In the genomic region with DNA sequence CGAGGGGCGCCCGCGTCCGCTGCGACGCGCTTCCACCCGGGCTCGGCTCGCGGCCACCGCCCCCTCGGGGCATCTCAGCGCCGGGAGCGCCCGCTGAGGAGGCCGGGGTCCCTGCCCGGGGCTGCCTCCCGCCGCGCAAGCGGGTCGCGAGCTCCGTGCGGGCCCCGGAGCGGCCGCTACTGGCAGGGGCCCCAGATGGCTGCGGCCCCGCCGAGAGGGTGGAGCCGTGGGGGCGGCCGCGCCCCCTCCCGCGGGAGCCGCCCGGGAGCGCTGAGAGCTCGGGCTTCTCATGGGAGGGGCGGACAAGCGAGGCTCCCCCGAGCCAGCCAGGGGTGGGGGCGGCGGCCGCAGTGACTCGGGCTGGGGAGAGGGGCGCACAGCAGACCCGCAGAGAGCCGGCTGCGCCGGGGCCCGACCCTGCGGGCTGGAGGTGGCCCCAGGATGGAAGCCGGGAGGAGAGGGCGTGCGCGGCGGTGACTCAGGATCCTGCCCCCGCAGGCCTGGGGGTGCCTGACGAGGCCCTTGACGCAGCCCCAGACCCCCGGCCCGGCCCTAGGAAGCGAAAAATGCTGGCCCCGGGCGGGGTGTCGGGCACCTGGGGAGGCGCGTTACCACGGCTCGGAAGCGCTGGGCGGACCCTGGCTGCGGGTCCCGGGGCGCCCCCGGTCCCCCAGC, we compare ENCODE assay signal across 1 cellular context.
TF ChIP-seq lines count a peak whose summit lies in the region.

No MANE protein-coding gene starts in this region.

TF ChIP-seq in GM12878, 131 proteins besides CTCF, POLR2A, EP300 and RAD21:
- 0 out of 4 replicates have a peak, but pooled peaks of 1 of the 2 experiments have one; percentile 15 for TF ChIP-seq BHLHE40 (IDR thresholded peaks at IDR 0.05; ENCODE audit: borderline replicate concordance in 1 of 2, low read depth in 2 of 2, low read length in 1 of 2)
- TF ChIP-seq BACH1 (IDR thresholded peaks at IDR 0.05; ENCODE audit: borderline replicate concordance) = peak; percentile 39; the same call in 1 of the 2 replicates
- TF ChIP-seq, protein P1, sequence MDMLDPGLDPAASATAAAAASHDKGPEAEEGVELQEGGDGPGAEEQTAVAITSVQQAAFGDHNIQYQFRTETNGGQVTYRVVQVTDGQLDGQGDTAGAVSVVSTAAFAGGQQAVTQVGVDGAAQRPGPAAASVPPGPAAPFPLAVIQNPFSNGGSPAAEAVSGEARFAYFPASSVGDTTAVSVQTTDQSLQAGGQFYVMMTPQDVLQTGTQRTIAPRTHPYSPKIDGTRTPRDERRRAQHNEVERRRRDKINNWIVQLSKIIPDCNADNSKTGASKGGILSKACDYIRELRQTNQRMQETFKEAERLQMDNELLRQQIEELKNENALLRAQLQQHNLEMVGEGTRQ (IDR thresholded peaks at IDR 0.05; ENCODE audit: borderline replicate concordance, low read depth, low read length) = no peak
- TF ChIP-seq, protein P2, sequence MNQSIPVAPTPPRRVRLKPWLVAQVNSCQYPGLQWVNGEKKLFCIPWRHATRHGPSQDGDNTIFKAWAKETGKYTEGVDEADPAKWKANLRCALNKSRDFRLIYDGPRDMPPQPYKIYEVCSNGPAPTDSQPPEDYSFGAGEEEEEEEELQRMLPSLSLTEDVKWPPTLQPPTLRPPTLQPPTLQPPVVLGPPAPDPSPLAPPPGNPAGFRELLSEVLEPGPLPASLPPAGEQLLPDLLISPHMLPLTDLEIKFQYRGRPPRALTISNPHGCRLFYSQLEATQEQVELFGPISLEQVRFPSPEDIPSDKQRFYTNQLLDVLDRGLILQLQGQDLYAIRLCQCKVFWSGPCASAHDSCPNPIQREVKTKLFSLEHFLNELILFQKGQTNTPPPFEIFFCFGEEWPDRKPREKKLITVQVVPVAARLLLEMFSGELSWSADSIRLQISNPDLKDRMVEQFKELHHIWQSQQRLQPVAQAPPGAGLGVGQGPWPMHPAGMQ (IDR thresholded peaks at IDR 0.05; ENCODE audit: borderline replicate concordance) = no peak
- TF ChIP-seq SRF (IDR thresholded peaks at IDR 0.05; ENCODE audit: low read depth in 2 of 2, low read length in 2 of 2) = no peak
- no peak for TF ChIP-seq YY1 (IDR thresholded peaks at IDR 0.05; ENCODE audit: low read depth, low read length)
- peak; percentile 60 for TF ChIP-seq DPF2 (IDR thresholded peaks at IDR 0.05)
- peak; percentile 87 for TF ChIP-seq LARP7 (IDR thresholded peaks at IDR 0.05)
- TF ChIP-seq TBL1XR1 (IDR thresholded peaks at IDR 0.05; ENCODE audit: low read depth, low read length) = no peak
- peak; percentile 79 for TF ChIP-seq NR2F1 (conservative IDR thresholded peaks at IDR 0.05)
- peak; percentile 82 for TF ChIP-seq GATAD2B (conservative IDR thresholded peaks at IDR 0.05; ENCODE audit: low read depth)
- TF ChIP-seq, protein P3, sequence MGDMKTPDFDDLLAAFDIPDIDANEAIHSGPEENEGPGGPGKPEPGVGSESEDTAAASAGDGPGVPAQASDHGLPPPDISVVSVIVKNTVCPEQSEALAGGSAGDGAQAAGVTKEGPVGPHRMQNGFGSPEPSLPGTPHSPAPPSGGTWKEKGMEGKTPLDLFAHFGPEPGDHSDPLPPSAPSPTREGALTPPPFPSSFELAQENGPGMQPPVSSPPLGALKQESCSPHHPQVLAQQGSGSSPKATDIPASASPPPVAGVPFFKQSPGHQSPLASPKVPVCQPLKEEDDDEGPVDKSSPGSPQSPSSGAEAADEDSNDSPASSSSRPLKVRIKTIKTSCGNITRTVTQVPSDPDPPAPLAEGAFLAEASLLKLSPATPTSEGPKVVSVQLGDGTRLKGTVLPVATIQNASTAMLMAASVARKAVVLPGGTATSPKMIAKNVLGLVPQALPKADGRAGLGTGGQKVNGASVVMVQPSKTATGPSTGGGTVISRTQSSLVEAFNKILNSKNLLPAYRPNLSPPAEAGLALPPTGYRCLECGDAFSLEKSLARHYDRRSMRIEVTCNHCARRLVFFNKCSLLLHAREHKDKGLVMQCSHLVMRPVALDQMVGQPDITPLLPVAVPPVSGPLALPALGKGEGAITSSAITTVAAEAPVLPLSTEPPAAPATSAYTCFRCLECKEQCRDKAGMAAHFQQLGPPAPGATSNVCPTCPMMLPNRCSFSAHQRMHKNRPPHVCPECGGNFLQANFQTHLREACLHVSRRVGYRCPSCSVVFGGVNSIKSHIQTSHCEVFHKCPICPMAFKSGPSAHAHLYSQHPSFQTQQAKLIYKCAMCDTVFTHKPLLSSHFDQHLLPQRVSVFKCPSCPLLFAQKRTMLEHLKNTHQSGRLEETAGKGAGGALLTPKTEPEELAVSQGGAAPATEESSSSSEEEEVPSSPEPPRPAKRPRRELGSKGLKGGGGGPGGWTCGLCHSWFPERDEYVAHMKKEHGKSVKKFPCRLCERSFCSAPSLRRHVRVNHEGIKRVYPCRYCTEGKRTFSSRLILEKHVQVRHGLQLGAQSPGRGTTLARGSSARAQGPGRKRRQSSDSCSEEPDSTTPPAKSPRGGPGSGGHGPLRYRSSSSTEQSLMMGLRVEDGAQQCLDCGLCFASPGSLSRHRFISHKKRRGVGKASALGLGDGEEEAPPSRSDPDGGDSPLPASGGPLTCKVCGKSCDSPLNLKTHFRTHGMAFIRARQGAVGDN (IDR thresholded peaks at IDR 0.05) = 0 out of 2 replicates have a peak, but pooled peaks have one; percentile 48
- TF ChIP-seq, protein P4, sequence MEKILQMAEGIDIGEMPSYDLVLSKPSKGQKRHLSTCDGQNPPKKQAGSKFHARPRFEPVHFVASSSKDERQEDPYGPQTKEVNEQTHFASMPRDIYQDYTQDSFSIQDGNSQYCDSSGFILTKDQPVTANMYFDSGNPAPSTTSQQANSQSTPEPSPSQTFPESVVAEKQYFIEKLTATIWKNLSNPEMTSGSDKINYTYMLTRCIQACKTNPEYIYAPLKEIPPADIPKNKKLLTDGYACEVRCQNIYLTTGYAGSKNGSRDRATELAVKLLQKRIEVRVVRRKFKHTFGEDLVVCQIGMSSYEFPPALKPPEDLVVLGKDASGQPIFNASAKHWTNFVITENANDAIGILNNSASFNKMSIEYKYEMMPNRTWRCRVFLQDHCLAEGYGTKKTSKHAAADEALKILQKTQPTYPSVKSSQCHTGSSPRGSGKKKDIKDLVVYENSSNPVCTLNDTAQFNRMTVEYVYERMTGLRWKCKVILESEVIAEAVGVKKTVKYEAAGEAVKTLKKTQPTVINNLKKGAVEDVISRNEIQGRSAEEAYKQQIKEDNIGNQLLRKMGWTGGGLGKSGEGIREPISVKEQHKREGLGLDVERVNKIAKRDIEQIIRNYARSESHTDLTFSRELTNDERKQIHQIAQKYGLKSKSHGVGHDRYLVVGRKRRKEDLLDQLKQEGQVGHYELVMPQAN (conservative IDR thresholded peaks at IDR 0.05) = peak; percentile 45; the same call in 1 of the 2 replicates
- 0 out of 2 replicates have a peak, but pooled peaks have one; percentile 9 for TF ChIP-seq NR2C1 (IDR thresholded peaks at IDR 0.05)
- TF ChIP-seq FOXK2 (IDR thresholded peaks at IDR 0.05) = no peak
- TF ChIP-seq TCF12 (IDR thresholded peaks at IDR 0.05; ENCODE audit: low read depth, low read length) = no peak
- no peak for TF ChIP-seq JUND (IDR thresholded peaks at IDR 0.05; ENCODE audit: low read depth, low read length)
- peak; percentile 54 for TF ChIP-seq IKZF1 (conservative IDR thresholded peaks at IDR 0.05)
- TF ChIP-seq EGR1 (IDR thresholded peaks at IDR 0.05; ENCODE audit: borderline replicate concordance in 1 of 2, low read depth in 2 of 2, low read length in 2 of 2) = peak in 1 of 2 experiments; percentile 26; a peak in 1 of 3 replicates
